Comparison of ENCODE assay signal across 20 cellular contexts in genomic region chr14:60640859-60641721, GRCh38. TPM values are rescaled to one million over a fixed set of nuclear protein-coding genes. Genes with fewer than 3 reads are reported as not detected.
DNase-seq lines count a peak whose midpoint lies in the region; ATAC-seq and TF ChIP-seq lines count a peak whose summit lies in the region.
"Had no signal": no experiment of that assay in that cellular context is flagged by ENCODE, and none has a peak within 500 bp of the region (broad histone marks: within the 10 kb centered on the region; RNA-seq: fewer than 3 reads in every experiment).

No MANE protein-coding gene starts in this region.

- TF ChIP-seq CTCF in gastrocnemius medialis (IDR thresholded peaks at IDR 0.05 in 4 of 5, conservative IDR thresholded peaks at IDR 0.05 in 1 of 5) = no peak

- H3K4me1 ChIP-seq in HUES64 (ENCODE audit: insufficient read depth, low read length) (peaks cover 65% of the 10 kb centered on the region), iPS-15b (ENCODE audit: control insufficient read depth, insufficient read depth, low read length) (peaks cover 9% of the 10 kb centered on the region), gastrocnemius medialis (peaks cover 69 to 75% of the 10 kb centered on the region in 2 donors)
- H3K4me1 ChIP-seq: colonic mucosa had no signal

- H3K27me3 ChIP-seq in HUES64 (ENCODE audit: insufficient read depth, low read length) (peaks cover 100% of the 10 kb centered on the region), iPS-15b (ENCODE audit: control insufficient read depth, insufficient read depth, low read length) (peaks cover 94% of the 10 kb centered on the region), gastrocnemius medialis (no peaks in the 10 kb centered on the region)

- intact Hi-C loops in gastrocnemius medialis (cut with DNase I; ENCODE audit: low total_unique reads) = loop anchor here (5.0 to 10.0 kb wide), 3 partner anchors 221 to 556 kb away; partner anchors contain the start of gene PPM1A

- H3K27ac ChIP-seq in HUES64 (ENCODE audit: low read depth, low read length) (no peak overlapping the region), gastrocnemius medialis (peak overlapping the region; percentile 93 to 98 (median 95))
- H3K27ac ChIP-seq: ascending aorta, colonic mucosa, left ventricle myocardium inferior, SK-N-MC, spleen had no signal

- in situ Hi-C loops in gastrocnemius medialis (cut with MboI; ENCODE audit: low sequenced_read_pairs in 4 of 4) = loop anchor here in 1 of 4 donors (25.0 kb wide), 1 partner anchor 346 kb away; the partner anchor contains the start of genes SLC38A6 and TRMT5

- no peak for DNase-seq in gastrocnemius medialis
- DNase-seq in activated CD4-positive, CD25-positive, alpha-beta regulatory T cell treated with anti-CD3 and anti-CD28 coated beads, Interleukin-2, amount 50 U/mL, for 72 hours = no peak
- DNase-seq: activated CD4-positive, alpha-beta T cell treated with anti-CD3 and anti-CD28 coated beads, Interleukin-2, amount 10 ng/mL, durations not matched to agents 7 days and 5 days; activated CD8-positive, alpha-beta memory T cell treated with anti-CD3 and anti-CD28 coated beads, Interleukin-2, amount 50 U/mL, for 48 hours; activated gamma-delta T cell treated with Interleukin-2 at 50 U/mL for 16 hours; Caco-2; colonic mucosa; EL; Karpas-422; left ventricle myocardium inferior; spleen; tibial artery had no signal

- no peaks in the 10 kb centered on the region for H3K36me3 ChIP-seq in HUES64 (ENCODE audit: insufficient read depth, low read length)
- H3K36me3 ChIP-seq in iPS-15b (ENCODE audit: control insufficient read depth, insufficient read depth, low read length) = no peaks in the 10 kb centered on the region
- H3K36me3 ChIP-seq in gastrocnemius medialis = no peaks in the 10 kb centered on the region
- H3K36me3 ChIP-seq: ascending aorta, colonic mucosa, left ventricle myocardium inferior, spleen had no signal

- no peak for TF ChIP-seq POLR2A in gastrocnemius medialis (IDR thresholded peaks at IDR 0.05)

- H3K9me3 ChIP-seq in HUES64 (ENCODE audit: insufficient read depth, low read depth, low read length) = no peaks in the 10 kb centered on the region
- no peaks in the 10 kb centered on the region for H3K9me3 ChIP-seq in iPS-15b (ENCODE audit: control insufficient read depth, insufficient read depth, low read length)
- no peaks in the 10 kb centered on the region for H3K9me3 ChIP-seq in gastrocnemius medialis
- H3K9me3 ChIP-seq: ascending aorta, Caco-2, colonic mucosa, left ventricle myocardium inferior, spleen, tibial artery had no signal

- WGBS in HUES64 = 3% methylated on average over 23 of the region's 24 CpGs

- H3K4me3 ChIP-seq in HUES64 (ENCODE audit: low read length) (peak overlapping the region; percentile 21; the same call in 1 of the 2 replicates), iPS-15b (ENCODE audit: low read depth, low read length) (peak overlapping the region; percentile 43), gastrocnemius medialis (peak overlapping the region; percentile 55 to 88 (median 86))
- H3K4me3 ChIP-seq: ascending aorta, colonic mucosa, left ventricle myocardium inferior, SK-N-MC had no signal

- peak; percentile 1; the same call in 1 of the 3 replicates for ATAC-seq in SK-N-SH treated with all-trans-retinoic acid at 6 μM for 48 hours
- no peak for ATAC-seq in gastrocnemius medialis
- no peak for ATAC-seq in HG03025 (IDR thresholded peaks at IDR 0.05; ENCODE audit: low FRiP score, unreplicated experiment)
- no peak for ATAC-seq in GM21390 (IDR thresholded peaks at IDR 0.05; ENCODE audit: unreplicated experiment)
- ATAC-seq in GM21529 (IDR thresholded peaks at IDR 0.05; ENCODE audit: unreplicated experiment) = no peak

- no peak overlapping the region for H3K9ac ChIP-seq in HUES64 (ENCODE audit: low read depth, low read length)
- H3K9ac ChIP-seq in iPS-15b (ENCODE audit: low read depth, low read length) = no peak overlapping the region

TF ChIP-seq in SK-N-SH treated with all-trans-retinoic acid at 6 μM for 48 hours, 23 proteins besides CTCF, POLR2A, EP300 and RAD21:
- TF ChIP-seq SNAI2 (CRISPR knock-in tag; IDR thresholded peaks at IDR 0.05) (no peak), GLIS3 (CRISPR knock-in tag; IDR thresholded peaks at IDR 0.05) (no peak), CSDC2 (CRISPR knock-in tag; IDR thresholded peaks at IDR 0.05) (no peak), CSRNP3 (CRISPR knock-in tag; IDR thresholded peaks at IDR 0.05) (no peak), ESRRG (CRISPR knock-in tag; IDR thresholded peaks at IDR 0.05) (no peak), RARB (CRISPR knock-in tag; IDR thresholded peaks at IDR 0.05) (no peak), CREB5 (CRISPR knock-in tag; IDR thresholded peaks at IDR 0.05; ENCODE audit: low read depth) (no peak), PATZ1 (CRISPR knock-in tag; IDR thresholded peaks at IDR 0.05; ENCODE audit: borderline replicate concordance) (no peak), TSHZ2 (CRISPR knock-in tag; IDR thresholded peaks at IDR 0.05) (no peak), TOX (CRISPR knock-in tag; IDR thresholded peaks at IDR 0.05; ENCODE audit: borderline replicate concordance) (no peak), ZC3H10 (CRISPR knock-in tag; IDR thresholded peaks at IDR 0.05) (no peak), ARNTL (CRISPR knock-in tag; IDR thresholded peaks at IDR 0.05; ENCODE audit: borderline replicate concordance, low read depth) (no peak)

RNA-seq across cellular contexts. Expression of gene SIX1, which starts 8.2 kb away (rescaled TPM):
- polyA plus RNA-seq in HUES64 (2013, experiment 1 of 2) = 2.0 TPM
- 2.7 TPM for polyA plus RNA-seq in HUES64 (2013, experiment 2 of 2)
- 10 to 100 TPM; 28.3 to 76.4 (median 56.3) TPM for total RNA-seq in gastrocnemius medialis
- total RNA-seq: activated CD4-positive, alpha-beta T cell treated with anti-CD3 and anti-CD28 coated beads, Interleukin-2, amount 10 ng/mL, durations not matched to agents 7 days and 5 days; colonic mucosa; left ventricle myocardium inferior; spleen had no signal

Comparison
In these comparisons a context has a peak if more than half of its experiments do, and no peak if none do; other contexts are left out.
1. H3K4me3 ChIP-seq: peak in every context shown above with its lines; median percentile 86 in gastrocnemius medialis; 43 in iPS-15b; 21 in HUES64.